ENCODE assay signal across 8 cellular contexts in genomic region chr1:88998716-88999115, GRCh38. TPM values are rescaled to one million over a fixed set of nuclear protein-coding genes. Genes with fewer than 3 reads are reported as not detected.
DNase-seq lines count a peak whose midpoint lies in the region; ATAC-seq, FAIRE-seq and TF ChIP-seq lines count a peak whose summit lies in the region.

No MANE protein-coding gene starts in this region.

- no peak overlapping the region for H3K27ac Mint-ChIP-seq in activated naive CD8-positive, alpha-beta T cell treated with anti-CD3 and anti-CD28 coated beads, Interleukin-2, amount 50 U/mL, for 24 hours

- H3K9me3 Mint-ChIP-seq in activated naive CD8-positive, alpha-beta T cell treated with anti-CD3 and anti-CD28 coated beads, Interleukin-2, amount 50 U/mL, for 24 hours, result no peaks in the 10 kb centered on the region

- H3K4me1 ChIP-seq in right atrium auricular region, result peaks cover 0 to under 1% of the 10 kb centered on the region in 2 donors
- peaks cover 0 to under 1% of the 10 kb centered on the region in 2 donors for H3K4me1 ChIP-seq in small intestine (ENCODE audit: control insufficient read depth in 2 of 2, insufficient read depth in 1 of 2, low read depth in 1 of 2, low read length in 1 of 2)

- H3K27me3 Mint-ChIP-seq in activated naive CD8-positive, alpha-beta T cell treated with anti-CD3 and anti-CD28 coated beads, Interleukin-2, amount 50 U/mL, for 24 hours, result no peaks in the 10 kb centered on the region

- H3K36me3 ChIP-seq in right atrium auricular region, result no peaks in the 10 kb centered on the region
- no peaks in the 10 kb centered on the region for H3K36me3 ChIP-seq in small intestine (ENCODE audit: control insufficient read depth in 2 of 2, insufficient read depth in 2 of 2, low read length in 2 of 2)

- DNase-seq in DMS53 (lab: John Stamatoyannopoulos, UW) (peak; percentile 89), NCI-H345 (lab: John Stamatoyannopoulos, UW) (peak; percentile 85), right atrium auricular region (ENCODE audit: low spot score) (no peak), small intestine (peak; percentile 83), HuH-7 (ENCODE audit: low spot score) (no peak)
- DNase-seq in activated naive CD8-positive, alpha-beta T cell treated with anti-CD3 and anti-CD28 coated beads, Interleukin-2, amount 50 U/mL, for 24 hours, result no peak

- 0 to 3% (median 0%) methylated on average over 2 of the region's 2 CpGs for WGBS in small intestine, 3 donors

- ATAC-seq in GM19351 (IDR thresholded peaks at IDR 0.05; ENCODE audit: unreplicated experiment) (peak; percentile 85), HG03342 (IDR thresholded peaks at IDR 0.05; ENCODE audit: unreplicated experiment) (peak; percentile 79)
- peak; percentile 92 for ATAC-seq in activated naive CD8-positive, alpha-beta T cell treated with anti-CD3 and anti-CD28 coated beads, Interleukin-2, amount 50 U/mL, for 24 hours

- H3K36me3 Mint-ChIP-seq in activated naive CD8-positive, alpha-beta T cell treated with anti-CD3 and anti-CD28 coated beads, Interleukin-2, amount 50 U/mL, for 24 hours (ENCODE audit: low read depth), result peaks cover 8% of the 10 kb centered on the region

- TF ChIP-seq CTCF in right atrium auricular region (IDR thresholded peaks at IDR 0.05), result peak; percentile 32 to 74

- no peak overlapping the region for H3K4me3 Mint-ChIP-seq in activated naive CD8-positive, alpha-beta T cell treated with anti-CD3 and anti-CD28 coated beads, Interleukin-2, amount 50 U/mL, for 24 hours

- H3K27me3 ChIP-seq in right atrium auricular region, result no peaks in the 10 kb centered on the region
- no peaks in the 10 kb centered on the region for H3K27me3 ChIP-seq in small intestine (ENCODE audit: control insufficient read depth in 2 of 2, insufficient read depth in 2 of 2, low read length in 2 of 2)

- H3K9me3 ChIP-seq in right atrium auricular region, result no peaks in the 10 kb centered on the region
- no peaks in the 10 kb centered on the region for H3K9me3 ChIP-seq in small intestine (ENCODE audit: control insufficient read depth, low read depth)

- FAIRE-seq in small intestine (lab: Jason Lieb, UNC), result peak; percentile 59

- H3K27ac ChIP-seq in right atrium auricular region (no peak overlapping the region), small intestine (ENCODE audit: low read depth in 1 of 2, low read length in 1 of 2) (no peak overlapping the region)

- H3K4me3 ChIP-seq in right atrium auricular region, result no peak overlapping the region
- no peak overlapping the region for H3K4me3 ChIP-seq in small intestine (ENCODE audit: low read depth in 1 of 2, low read length in 2 of 2)

- peaks cover 25% of the 10 kb centered on the region for H3K4me1 Mint-ChIP-seq in activated naive CD8-positive, alpha-beta T cell treated with anti-CD3 and anti-CD28 coated beads, Interleukin-2, amount 50 U/mL, for 24 hours

RNA-seq across cellular contexts. Expression of gene KYAT3, which starts 6.3 kb away (rescaled TPM):
- 1 to 10 TPM; 7.7 to 9.4 TPM for total RNA-seq in right atrium auricular region
- polyA plus RNA-seq in small intestine, result 10 to 100 TPM; 21.5 to 28.3 (median 22.7) TPM

RNA-seq across cellular contexts. Expression of gene RBMXL1, which starts 6.3 kb away (rescaled TPM):
- 10 to 100 TPM; 11.0 to 11.3 TPM for total RNA-seq in right atrium auricular region
- polyA plus RNA-seq in small intestine, result 1 to 10 TPM; 2.5 to 5.0 (median 3.2) TPM

RNA-seq across cellular contexts. Expression of gene GBP3, which starts 23.9 kb away (rescaled TPM):
- total RNA-seq in right atrium auricular region, result 10 to 100 TPM in 1 of 2 donors, 1 to 10 TPM in 1; 5.8 to 10.4 TPM
- polyA plus RNA-seq in small intestine, result 10 to 100 TPM; 13.8 to 71.6 (median 21.5) TPM

Comparison
In these comparisons a context has a peak if more than half of its experiments do, and no peak if none do; other contexts are left out.
1. DNase-seq: peak in DMS53 (single experiment), NCI-H345 (single experiment) and small intestine (single experiment); none in activated naive CD8-positive, alpha-beta T cell treated with anti-CD3 and anti-CD28 coated beads, Interleukin-2, amount 50 U/mL, for 24 hours (single experiment), right atrium auricular region (single experiment) and HuH-7 (single experiment).
2. Peak in every context shown above with its lines, with median percentiles within 50 percentile points of each other: ATAC-seq.